In genomic region chr6:30013296-30013922, GRCh38 we compare ENCODE assay signal across 8 cellular contexts. TPM values are rescaled to one million over a fixed set of nuclear protein-coding genes. Genes with fewer than 3 reads are reported as not detected.
DNase-seq lines count a peak whose midpoint lies in the region; ATAC-seq and TF ChIP-seq lines count a peak whose summit lies in the region.

No MANE protein-coding gene starts in this region.

- H3K27ac Mint-ChIP-seq in brain: no peak overlapping the region

- POLR2A ChIA-PET in OCI-LY7 (lab: Charles Lee): no interaction called here

- no TSS peak for BruUV-seq in OCI-LY7 (replicated peaks; lab: Mats Ljungman, UMichigan)

- peaks cover 20% of the 10 kb centered on the region for H3K27me3 Mint-ChIP-seq in brain

- H3K4me1 ChIP-seq in OCI-LY7 (ENCODE audit: insufficient read depth, low read length, poor library complexity, severe bottlenecking): no peaks in the 10 kb centered on the region
- no peaks in the 10 kb centered on the region for H3K4me1 ChIP-seq in liver (ENCODE audit: control insufficient read depth in 4 of 4, insufficient read depth in 4 of 4, low read length in 3 of 4)
- no peaks in the 10 kb centered on the region for H3K4me1 ChIP-seq in upper lobe of right lung

- WGBS in liver: 63% methylated on average over 13 of the region's 13 CpGs

- H3K9me3 ChIP-seq in OCI-LY7 (ENCODE audit: low read length): no peaks in the 10 kb centered on the region
- no peaks in the 10 kb centered on the region for H3K9me3 ChIP-seq in liver (ENCODE audit: control insufficient read depth in 4 of 4, low read length in 3 of 4)
- H3K9me3 ChIP-seq in upper lobe of right lung: no peaks in the 10 kb centered on the region

- no peak overlapping the region for H3K4me3 ChIP-seq in OCI-LY7 (ENCODE audit: low read depth, low read length, poor library complexity, severe bottlenecking)
- no peak overlapping the region for H3K4me3 ChIP-seq in liver (ENCODE audit: low read depth in 1 of 3, low read length in 3 of 3)
- no peak overlapping the region for H3K4me3 ChIP-seq in upper lobe of right lung

- no peak overlapping the region for H2AFZ ChIP-seq in OCI-LY7 (ENCODE audit: low read length)

- no peak overlapping the region for H3K27ac ChIP-seq in OCI-LY7 (ENCODE audit: low read depth, low read length, poor library complexity, severe bottlenecking)
- H3K27ac ChIP-seq in liver (ENCODE audit: low read depth in 1 of 2, low read length in 2 of 2): no peak overlapping the region
- no peak overlapping the region for H3K27ac ChIP-seq in upper lobe of right lung

- peaks cover 25% of the 10 kb centered on the region for H3K36me3 Mint-ChIP-seq in brain

- no peaks in the 10 kb centered on the region for H4K20me1 ChIP-seq in OCI-LY7 (ENCODE audit: insufficient read depth, low read length)

- H3K9ac ChIP-seq in liver (ENCODE audit: low read depth in 1 of 2, low read length in 2 of 2): no peak overlapping the region

- H3K9me3 Mint-ChIP-seq in brain: no peaks in the 10 kb centered on the region

- TF ChIP-seq RAD21 in liver (IDR thresholded peaks at IDR 0.05): peak; percentile 88 to 89

- no peak overlapping the region for H3K4me3 Mint-ChIP-seq in brain

- H3K79me2 ChIP-seq in OCI-LY7 (ENCODE audit: insufficient read depth, low read depth, low read length): no peaks in the 10 kb centered on the region

- no peaks in the 10 kb centered on the region for H3K9me2 ChIP-seq in OCI-LY7 (ENCODE audit: insufficient read depth, low read length)

- no peaks in the 10 kb centered on the region for H3K4me1 Mint-ChIP-seq in brain

- intact Hi-C loops in OCI-LY7 (cut with micrococcal nuclease; ENCODE audit: unreplicated experiment) (loop anchor here (1.0 to 5.0 kb wide), 2 partner anchors 46 to 165 kb away; no protein-coding TSS in a partner anchor), upper lobe of right lung (cut with DNase I) (loop anchor here (5.0 kb wide), 1 partner anchor 166 kb away; no protein-coding TSS in a partner anchor)

- ATAC-seq in upper lobe of right lung: peak; percentile 84
- no peak for ATAC-seq in omental fat pad (ENCODE audit: low FRiP score)
- ATAC-seq in HG02870 (IDR thresholded peaks at IDR 0.05; ENCODE audit: unreplicated experiment): no peak

- H3K36me3 ChIP-seq in OCI-LY7 (ENCODE audit: insufficient read depth, low read length): no peaks in the 10 kb centered on the region
- peaks cover 0 to 1% (median 0%) of the 10 kb centered on the region in 4 donors for H3K36me3 ChIP-seq in liver (ENCODE audit: control insufficient read depth in 4 of 4, insufficient read depth in 3 of 4, low read depth in 1 of 4, low read length in 3 of 4)
- no peaks in the 10 kb centered on the region for H3K36me3 ChIP-seq in upper lobe of right lung

- TF ChIP-seq CTCF in OCI-LY7 (conservative IDR thresholded peaks at IDR 0.05; ENCODE audit: low read length) (peak; percentile 94), brain (conservative IDR thresholded peaks at IDR 0.05) (peak; percentile 86 to 95), liver (IDR thresholded peaks at IDR 0.05; ENCODE audit: low read depth, low read length, missing input control) (peak; percentile 80), upper lobe of right lung (IDR thresholded peaks at IDR 0.05) (peak; percentile 88), omental fat pad (IDR thresholded peaks at IDR 0.05) (no peak)

- peak; percentile 51 for DNase-seq in activated CD4-positive, alpha-beta T cell treated with anti-CD3 and anti-CD28 coated beads for 1 hour
- DNase-seq in activated CD4-positive, alpha-beta T cell treated with anti-CD3 and anti-CD28 coated beads, Interleukin-2, amount 50 U/mL, for 4 hours: no peak
- DNase-seq in OCI-LY7 (ENCODE audit: low spot score) (peak; percentile 51), upper lobe of right lung (no peak), omental fat pad (ENCODE audit: low spot score) (no peak)

- CTCF ChIA-PET in OCI-LY7 (lab: Charles Lee; ENCODE audit: unreplicated experiment): no interaction called here

- H3K27me3 ChIP-seq in liver (ENCODE audit: control insufficient read depth in 4 of 4, insufficient read depth in 4 of 4, low read length in 3 of 4) (no peaks in the 10 kb centered on the region), upper lobe of right lung (no peaks in the 10 kb centered on the region)

- no peak overlapping the region for H3K4me2 ChIP-seq in OCI-LY7 (ENCODE audit: low read length)

TF ChIP-seq in liver, 16 proteins besides CTCF, POLR2A, EP300 and RAD21:
- TF ChIP-seq ZBTB33 (IDR thresholded peaks at IDR 0.05) (no peak), NR2F2 (IDR thresholded peaks at IDR 0.05) (no peak), GABPA (IDR thresholded peaks at IDR 0.05 in 1 of 2, conservative IDR thresholded peaks at IDR 0.05 in 1 of 2) (no peak), HNF4G (IDR thresholded peaks at IDR 0.05) (no peak), REST (IDR thresholded peaks at IDR 0.05) (no peak), FOXA1 (IDR thresholded peaks at IDR 0.05) (no peak), TAF1 (conservative IDR thresholded peaks at IDR 0.05) (no peak), EGR1 (IDR thresholded peaks at IDR 0.05; ENCODE audit: low read depth in 2 of 2) (no peak), YY1 (IDR thresholded peaks at IDR 0.05) (no peak), FOXA2 (IDR thresholded peaks at IDR 0.05) (no peak), RXRA (IDR thresholded peaks at IDR 0.05) (no peak), ATF3 (IDR thresholded peaks at IDR 0.05) (no peak), JUND (IDR thresholded peaks at IDR 0.05) (no peak), HNF4A (conservative IDR thresholded peaks at IDR 0.05) (no peak), SP1 (IDR thresholded peaks at IDR 0.05) (no peak)
- TF ChIP-seq, protein P1, sequence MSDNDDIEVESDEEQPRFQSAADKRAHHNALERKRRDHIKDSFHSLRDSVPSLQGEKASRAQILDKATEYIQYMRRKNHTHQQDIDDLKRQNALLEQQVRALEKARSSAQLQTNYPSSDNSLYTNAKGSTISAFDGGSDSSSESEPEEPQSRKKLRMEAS (IDR thresholded peaks at IDR 0.05): no peak

RNA-seq across cellular contexts. Expression of gene POLR1H, which starts 47.7 kb away (rescaled TPM):
- 60.5 and 67.5 TPM in 2 replicates for total RNA-seq in OCI-LY7 (2014; rRNA removed; shearing (Covaris generic))
- total RNA-seq in OCI-LY7 (2022) (39.3 and 43.1 TPM in 2 replicates), liver (10 to 100 TPM in 1 of 2 donors, 1 to 10 TPM in 1; 7.0 to 17.2 TPM), upper lobe of right lung (20.3 TPM), omental fat pad (10 to 100 TPM; 22.5 to 39.2 (median 24.9) TPM)
- polyA plus RNA-seq in brain (ENCODE audit: insufficient read depth, low read depth, low replicate concordance) (42.2 TPM), liver (10 to 100 TPM; 16.3 to 27.5 TPM)

RNA-seq across cellular contexts. Expression of gene PPP1R11, which starts 53.6 kb away (rescaled TPM):
- total RNA-seq in OCI-LY7 (2014; rRNA removed; shearing (Covaris generic)): 30.6 and 35.6 TPM in 2 replicates
- 36.5 and 40.1 TPM in 2 replicates for total RNA-seq in OCI-LY7 (2022)
- polyA plus RNA-seq in brain (ENCODE audit: insufficient read depth, low read depth, low replicate concordance): 162 TPM
- total RNA-seq in liver: 10 to 100 TPM in 1 of 2 donors, 1 to 10 TPM in 1; 7.8 to 12.1 TPM
- 10 to 100 TPM; 26.9 to 30.9 TPM for polyA plus RNA-seq in liver
- total RNA-seq in upper lobe of right lung: 62.6 TPM
- 10 to 100 TPM; 27.9 to 38.4 (median 30.7) TPM for total RNA-seq in omental fat pad

Comparison
In these comparisons a context has a peak if more than half of its experiments do, and no peak if none do; other contexts are left out.
1. DNase-seq: peak in activated CD4-positive, alpha-beta T cell treated with anti-CD3 and anti-CD28 coated beads for 1 hour (single experiment) and OCI-LY7 (single experiment); none in activated CD4-positive, alpha-beta T cell treated with anti-CD3 and anti-CD28 coated beads, Interleukin-2, amount 50 U/mL, for 4 hours (0 of 2), upper lobe of right lung (single experiment) and omental fat pad (single experiment).
2. CTCF ChIP-seq: peak in OCI-LY7 (single experiment), brain (2 of 2), liver (single experiment) and upper lobe of right lung (single experiment); none in omental fat pad (0 of 3).